In genomic region chr12:30500532-30500931, GRCh38 we compare ENCODE assay signal across 25 cellular contexts.
"Had no signal": no experiment of that assay in that cellular context is flagged by ENCODE, and none has a peak within 500 bp of the region (broad histone marks: within the 10 kb centered on the region; RNA-seq: fewer than 3 reads in every experiment).

No MANE protein-coding gene starts in this region.

- ATAC-seq: gastrocnemius medialis; heart right ventricle; left cardiac atrium; lower lobe of right lung; natural killer cell; right cardiac atrium; stimulated activated naive CD8-positive, alpha-beta T cell treated with anti-CD3 and anti-CD28 coated beads, Interleukin-15, Interleukin-2, amounts not matched to agents 100 U/mL and 50 U/mL, for 24 hours had no signal

- H3K27ac ChIP-seq: esophagus muscularis mucosa, gastrocnemius medialis, heart right ventricle, left ventricle myocardium inferior, lower lobe of right lung, neural progenitor cell, ovary, suprapubic skin, thyroid gland had no signal

- H3K4me1 ChIP-seq: esophagus muscularis mucosa, gastrocnemius medialis, heart right ventricle, left ventricle myocardium inferior, lower lobe of right lung, neural progenitor cell, suprapubic skin, thyroid gland had no signal

- H3K27me3 Mint-ChIP-seq: memory B cell, progenitor cell of endocrine pancreas had no signal

- H3K4me3 ChIP-seq: esophagus muscularis mucosa, gastrocnemius medialis, heart right ventricle, left ventricle myocardium inferior, lower lobe of right lung, neural progenitor cell, ovary, smooth muscle cell, suprapubic skin, thyroid gland had no signal

- H3K4me3 Mint-ChIP-seq: immature natural killer cell, memory B cell, mesothelial cell of epicardium, natural killer cell, neural progenitor cell, type B pancreatic cell had no signal

- H3K9me3 ChIP-seq: esophagus muscularis mucosa, gastrocnemius medialis, heart right ventricle, left ventricle myocardium inferior, lower lobe of right lung, ovary, suprapubic skin, thyroid gland had no signal

- H3K4me2 ChIP-seq: neural progenitor cell, smooth muscle cell had no signal

- DNase-seq: effector memory CD4-positive, alpha-beta T cell; gastrocnemius medialis; heart right ventricle; immature natural killer cell; left cardiac atrium; left ventricle myocardium inferior; lower lobe of right lung; natural killer cell; nucleus accumbens; ovary; right cardiac atrium; stimulated activated CD4-positive, alpha-beta T cell treated with anti-CD3 and anti-CD28 coated beads, Interleukin-2, amount 100 ng/mL, for 48 hours; stimulated activated naive CD8-positive, alpha-beta T cell treated with anti-CD3 and anti-CD28 coated beads, Interleukin-15, Interleukin-2, amounts not matched to agents 100 U/mL and 50 U/mL, for 24 hours; thyroid gland had no signal

- H3K36me3 Mint-ChIP-seq: immature natural killer cell, memory B cell, mesothelial cell of epicardium, natural killer cell, neural progenitor cell had no signal

- H3K9me3 Mint-ChIP-seq: immature natural killer cell, memory B cell, mesothelial cell of epicardium, natural killer cell had no signal

- H2AFZ ChIP-seq: neural progenitor cell had no signal

- H3K27ac Mint-ChIP-seq: immature natural killer cell, memory B cell, mesothelial cell of epicardium, natural killer cell, neural progenitor cell, progenitor cell of endocrine pancreas, type B pancreatic cell had no signal

- H3K36me3 ChIP-seq: esophagus muscularis mucosa, gastrocnemius medialis, heart right ventricle, left ventricle myocardium inferior, lower lobe of right lung, neural progenitor cell, ovary, suprapubic skin, thyroid gland had no signal

- H3K9ac ChIP-seq: neural progenitor cell had no signal

- FAIRE-seq: endometrium, keratinocyte, urothelium cell line had no signal

- H3K4me1 Mint-ChIP-seq: immature natural killer cell, memory B cell, mesothelial cell of epicardium, natural killer cell had no signal

- H3K27me3 ChIP-seq: esophagus muscularis mucosa, gastrocnemius medialis, heart right ventricle, neural progenitor cell, ovary, suprapubic skin, thyroid gland had no signal
